ENCODE assay signal across 18 cellular contexts in genomic region chr15:101376615-101377395, GRCh38.
DNase-seq lines count a peak whose midpoint lies in the region; ATAC-seq, FAIRE-seq and TF ChIP-seq lines count a peak whose summit lies in the region.
"Had no signal": no experiment of that assay in that cellular context is flagged by ENCODE, and none has a peak within 500 bp of the region (broad histone marks: within the 10 kb centered on the region; RNA-seq: fewer than 3 reads in every experiment).

No MANE protein-coding gene starts in this region.

- H3K27ac Mint-ChIP-seq in activated CD8-positive, alpha-beta T cell treated with anti-CD3 and anti-CD28 coated beads, Interleukin-2, amount 10 ng/mL, durations not matched to agents 7 days and 5 days, result peak overlapping the region; percentile 60
- H3K27ac Mint-ChIP-seq in activated CD4-positive, alpha-beta T cell treated with anti-CD3 and anti-CD28 coated beads, Interleukin-2, amount 10 ng/mL, durations not matched to agents 24 days and 14 days, result no peak overlapping the region
- no peak overlapping the region for H3K27ac Mint-ChIP-seq in endodermal cell
- peak overlapping the region in 1 of 7 donors; percentile 47 for H3K27ac Mint-ChIP-seq in CD4-positive, alpha-beta memory T cell
- H3K27ac Mint-ChIP-seq: CD8-positive, alpha-beta memory T cell; HFFc6 had no signal

- CTCF ChIA-PET in activated CD8-positive, alpha-beta T cell treated with anti-CD3 and anti-CD28 coated beads, Interleukin-2, amount 10 ng/mL, durations not matched to agents 7 days and 5 days (lab: Charles Lee), result no interaction called here
- CTCF ChIA-PET in HepG2 (lab: Yijun Ruan, JAX; ENCODE audit: low intra/inter-chr PET ratio, low total read pairs), result no interaction called here
- CTCF ChIA-PET in CD4-positive, alpha-beta memory T cell (lab: Charles Lee; ENCODE audit: partially characterized antibody), result no interaction called here

- ATAC-seq in activated CD8-positive, alpha-beta T cell treated with anti-CD3 and anti-CD28 coated beads, Interleukin-2, amount 10 ng/mL, durations not matched to agents 7 days and 5 days, result peak; percentile 73
- ATAC-seq in HepG2, result no peak
- ATAC-seq: Panc1 had no signal

- H3K27me3 ChIP-seq in HepG2 (ENCODE audit: control insufficient read depth in 1 of 2, insufficient read depth in 2 of 2, low read length in 2 of 2) (no peaks in the 10 kb centered on the region), osteoblast (ENCODE audit: insufficient read depth, low read length) (no peaks in the 10 kb centered on the region), endodermal cell (ENCODE audit: control insufficient read depth, insufficient read depth, low read length, poor library complexity, severe bottlenecking) (no peaks in the 10 kb centered on the region)
- no peaks in the 10 kb centered on the region for H3K27me3 ChIP-seq in CD4-positive, alpha-beta memory T cell (ENCODE audit: insufficient read depth, low read length)
- H3K27me3 ChIP-seq: BE2C had no signal

- DNase-seq in activated gamma-delta T cell treated with Interleukin-2 at 50 U/mL for 16 hours (peak; percentile 14), activated gamma-delta T cell (lab: John Stamatoyannopoulos, UW) (no peak), HepG2 (ENCODE audit: low spot score) (no peak), osteoblast (ENCODE audit: insufficient read length, low spot score, missing footprints) (peak; percentile 76), endodermal cell (no peak)
- DNase-seq in activated CD8-positive, alpha-beta T cell treated with anti-CD3 and anti-CD28 coated beads, Interleukin-2, amount 10 ng/mL, durations not matched to agents 7 days and 5 days, result peak; percentile 46
- DNase-seq in activated CD4-positive, alpha-beta T cell treated with anti-CD3 and anti-CD28 coated beads, Interleukin-2, amount 10 ng/mL, durations not matched to agents 24 days and 14 days, result no peak
- DNase-seq in CD4-positive, alpha-beta memory T cell, result no peak
- DNase-seq: BE2C, DMS79, H7, HFFc6, KG1, MV-4-11, NCI-H1694 treated with DMSO at 0.1 percent for 48 hours had no signal

- no peak for FAIRE-seq in HepG2 (lab: Jason Lieb, UNC)
- FAIRE-seq: A204.1 had no signal

- BruUV-seq in HepG2 (replicated peaks; lab: Mats Ljungman, UMichigan), result no TSS peak

- H4K20me1 ChIP-seq in HepG2 (ENCODE audit: insufficient read depth, low read length), result no peaks in the 10 kb centered on the region
- H4K20me1 ChIP-seq in osteoblast (ENCODE audit: insufficient read depth, low read length), result no peaks in the 10 kb centered on the region

- in situ Hi-C loops in HepG2 (cut with HindIII; ENCODE audit: extremely low pct_ligation_motif_present, low pct_unique_long_range_greater_than_20kb), result no loop called here

- no peaks in the 10 kb centered on the region for H3K36me3 Mint-ChIP-seq in activated CD8-positive, alpha-beta T cell treated with anti-CD3 and anti-CD28 coated beads, Interleukin-2, amount 10 ng/mL, durations not matched to agents 7 days and 5 days (ENCODE audit: low read depth)
- no peaks in the 10 kb centered on the region for H3K36me3 Mint-ChIP-seq in activated CD4-positive, alpha-beta T cell treated with anti-CD3 and anti-CD28 coated beads, Interleukin-2, amount 10 ng/mL, durations not matched to agents 24 days and 14 days (ENCODE audit: low read depth)
- H3K36me3 Mint-ChIP-seq in endodermal cell (ENCODE audit: low read depth), result no peaks in the 10 kb centered on the region
- H3K36me3 Mint-ChIP-seq in CD4-positive, alpha-beta memory T cell, result no peaks in the 10 kb centered on the region
- H3K36me3 Mint-ChIP-seq: CD8-positive, alpha-beta memory T cell had no signal

- no peak for TF ChIP-seq RAD21 in HepG2 (CRISPR knock-in tag; IDR thresholded peaks at IDR 0.05)

- no peaks in the 10 kb centered on the region for H3K79me2 ChIP-seq in HepG2 (ENCODE audit: insufficient read depth, low read length)
- H3K79me2 ChIP-seq in osteoblast (ENCODE audit: insufficient read depth, low read length), result no peaks in the 10 kb centered on the region

- TF ChIP-seq CTCF in HepG2 (CRISPR knock-in tag; IDR thresholded peaks at IDR 0.05), result no peak
- no peak for TF ChIP-seq CTCF in osteoblast (IDR thresholded peaks at IDR 0.05; ENCODE audit: extremely low read depth, low read depth, low read length)
- TF ChIP-seq CTCF in endodermal cell (conservative IDR thresholded peaks at IDR 0.05), result no peak

- peaks cover 27% of the 10 kb centered on the region for H3K4me1 Mint-ChIP-seq in activated CD8-positive, alpha-beta T cell treated with anti-CD3 and anti-CD28 coated beads, Interleukin-2, amount 10 ng/mL, durations not matched to agents 7 days and 5 days (ENCODE audit: low read depth)
- H3K4me1 Mint-ChIP-seq in activated CD4-positive, alpha-beta T cell treated with anti-CD3 and anti-CD28 coated beads, Interleukin-2, amount 10 ng/mL, durations not matched to agents 24 days and 14 days, result no peaks in the 10 kb centered on the region
- H3K4me1 Mint-ChIP-seq in endodermal cell, result peaks cover 27% of the 10 kb centered on the region
- H3K4me1 Mint-ChIP-seq in CD4-positive, alpha-beta memory T cell, result peaks cover 0 to 3% (median under 1%) of the 10 kb centered on the region in 4 donors

- intact Hi-C loops in HepG2 (cut with micrococcal nuclease; ENCODE audit: unreplicated experiment), result no loop called here
- intact Hi-C loops in activated CD4-positive, alpha-beta T cell treated with anti-CD3 and anti-CD28 coated beads, Interleukin-2, amount 10 ng/mL, durations not matched to agents 24 days and 14 days (cut with micrococcal nuclease), result no loop called here
- intact Hi-C loops in CD4-positive, alpha-beta memory T cell (cut with micrococcal nuclease), result no loop called here

- H3K27me3 Mint-ChIP-seq in activated CD8-positive, alpha-beta T cell treated with anti-CD3 and anti-CD28 coated beads, Interleukin-2, amount 10 ng/mL, durations not matched to agents 7 days and 5 days (ENCODE audit: low read depth), result peaks cover 7% of the 10 kb centered on the region
- peaks cover 13% of the 10 kb centered on the region for H3K27me3 Mint-ChIP-seq in activated CD4-positive, alpha-beta T cell treated with anti-CD3 and anti-CD28 coated beads, Interleukin-2, amount 10 ng/mL, durations not matched to agents 24 days and 14 days
- H3K27me3 Mint-ChIP-seq in endodermal cell (ENCODE audit: insufficient read depth), result peaks cover 2% of the 10 kb centered on the region
- H3K27me3 Mint-ChIP-seq in CD4-positive, alpha-beta memory T cell, result peaks cover 4 to 7% of the 10 kb centered on the region in 2 donors

- no peak overlapping the region for H2AFZ ChIP-seq in HepG2 (ENCODE audit: low read length)
- H2AFZ ChIP-seq in osteoblast (ENCODE audit: low read length), result no peak overlapping the region

- TF ChIP-seq POLR2A in HepG2 (IDR thresholded peaks at IDR 0.05; ENCODE audit: insufficient read depth in 1 of 2, low read depth in 2 of 2, low read length in 2 of 2), result no peak

- H3K9me3 ChIP-seq in HepG2 (ENCODE audit: low read length) (no peaks in the 10 kb centered on the region), osteoblast (ENCODE audit: low read depth, low read length) (no peaks in the 10 kb centered on the region), endodermal cell (ENCODE audit: control insufficient read depth, low read length) (no peaks in the 10 kb centered on the region)
- H3K9me3 ChIP-seq in CD4-positive, alpha-beta memory T cell (ENCODE audit: control insufficient read depth in 1 of 2, low read length in 2 of 2), result no peaks in the 10 kb centered on the region
- H3K9me3 ChIP-seq: BE2C had no signal

- POLR2A ChIA-PET in activated CD8-positive, alpha-beta T cell treated with anti-CD3 and anti-CD28 coated beads, Interleukin-2, amount 10 ng/mL, durations not matched to agents 7 days and 5 days (lab: Charles Lee), result no interaction called here
- POLR2A ChIA-PET in HepG2 (lab: Yijun Ruan, JAX), result no interaction called here
- POLR2A ChIA-PET in CD4-positive, alpha-beta memory T cell (lab: Charles Lee; ENCODE audit: partially characterized antibody), result no interaction called here

- H3K4me3 Mint-ChIP-seq in activated CD8-positive, alpha-beta T cell treated with anti-CD3 and anti-CD28 coated beads, Interleukin-2, amount 10 ng/mL, durations not matched to agents 7 days and 5 days, result no peak overlapping the region
- no peak overlapping the region for H3K4me3 Mint-ChIP-seq in activated CD4-positive, alpha-beta T cell treated with anti-CD3 and anti-CD28 coated beads, Interleukin-2, amount 10 ng/mL, durations not matched to agents 24 days and 14 days
- no peak overlapping the region for H3K4me3 Mint-ChIP-seq in endodermal cell
- no peak overlapping the region for H3K4me3 Mint-ChIP-seq in CD4-positive, alpha-beta memory T cell
- H3K4me3 Mint-ChIP-seq: HFFc6 had no signal

- no peaks in the 10 kb centered on the region for H3K9me3 Mint-ChIP-seq in activated CD8-positive, alpha-beta T cell treated with anti-CD3 and anti-CD28 coated beads, Interleukin-2, amount 10 ng/mL, durations not matched to agents 7 days and 5 days (ENCODE audit: insufficient read depth)
- H3K9me3 Mint-ChIP-seq in activated CD4-positive, alpha-beta T cell treated with anti-CD3 and anti-CD28 coated beads, Interleukin-2, amount 10 ng/mL, durations not matched to agents 24 days and 14 days, result no peaks in the 10 kb centered on the region
- H3K9me3 Mint-ChIP-seq in endodermal cell, result no peaks in the 10 kb centered on the region
- H3K9me3 Mint-ChIP-seq in CD4-positive, alpha-beta memory T cell, result no peaks in the 10 kb centered on the region
- H3K9me3 Mint-ChIP-seq: CD8-positive, alpha-beta memory T cell; HFFc6 had no signal

- H3K4me3 ChIP-seq in HepG2 (replicated peaks in 1 of 3; ENCODE audit: insufficient read depth in 1 of 3, low read depth in 2 of 3, low read length in 3 of 3), result no peak overlapping the region
- no peak overlapping the region for H3K4me3 ChIP-seq in osteoblast (ENCODE audit: insufficient read depth, low read length)
- no peak overlapping the region for H3K4me3 ChIP-seq in endodermal cell (ENCODE audit: low read length)
- H3K4me3 ChIP-seq in CD4-positive, alpha-beta memory T cell (ENCODE audit: low read length in 2 of 2), result no peak overlapping the region

- WGBS in HepG2 (ENCODE audit: low lambda C conversion rate), result 95% methylated on average over 11 of the region's 14 CpGs
- WGBS in endodermal cell (ENCODE audit: insufficient coverage in 1 of 2, insufficient read length in 1 of 2), 2 experiments, result 91 to 100% methylated on average over 7 to 14 of the region's 14 CpGs

- TF ChIP-seq EP300 in HepG2 (IDR thresholded peaks at IDR 0.05; ENCODE audit: low read depth in 2 of 2, low read length in 2 of 2) (no peak), HepG2 (CRISPR knock-in tag; IDR thresholded peaks at IDR 0.05; ENCODE audit: borderline replicate concordance) (no peak)

- H3K27ac ChIP-seq in HepG2 (ENCODE audit: extremely low read length, insufficient read depth, low read length) (no peak overlapping the region), osteoblast (ENCODE audit: low read depth, low read length) (no peak overlapping the region), endodermal cell (ENCODE audit: low read depth, low read length) (no peak overlapping the region)
- no peak overlapping the region for H3K27ac ChIP-seq in CD4-positive, alpha-beta memory T cell (ENCODE audit: low read depth, low read length)

- H3K36me3 ChIP-seq in HepG2 (replicated peaks in 1 of 2; ENCODE audit: control insufficient read depth in 1 of 2, insufficient read depth in 2 of 2, low read length in 2 of 2) (peaks cover 18 to 31% of the 10 kb centered on the region in 2 experiments; a peak in 4 of 5 replicates), osteoblast (ENCODE audit: insufficient read depth, low read length) (no peaks in the 10 kb centered on the region), endodermal cell (ENCODE audit: control insufficient read depth, insufficient read depth, low read length) (no peaks in the 10 kb centered on the region)
- H3K36me3 ChIP-seq in CD4-positive, alpha-beta memory T cell (ENCODE audit: insufficient read depth, low read length), result no peaks in the 10 kb centered on the region
- H3K36me3 ChIP-seq: BE2C had no signal

- H3K4me2 ChIP-seq in HepG2 (ENCODE audit: low read depth, low read length) (no peak overlapping the region), osteoblast (ENCODE audit: insufficient read depth, low read length) (no peak overlapping the region)

- H3K9ac ChIP-seq in HepG2 (ENCODE audit: insufficient read depth, low read depth, low read length), result no peak overlapping the region
- H3K9ac ChIP-seq in endodermal cell (ENCODE audit: extremely low read depth, low read length, poor library complexity, severe bottlenecking), result no peak overlapping the region

- no peaks in the 10 kb centered on the region for H3K4me1 ChIP-seq in HepG2 (ENCODE audit: insufficient read depth, low read length)
- H3K4me1 ChIP-seq in osteoblast (ENCODE audit: insufficient read depth, low read length), result no peaks in the 10 kb centered on the region
- H3K4me1 ChIP-seq in endodermal cell (ENCODE audit: control insufficient read depth, insufficient read depth, low read length), result peaks cover 16% of the 10 kb centered on the region
- no peaks in the 10 kb centered on the region for H3K4me1 ChIP-seq in CD4-positive, alpha-beta memory T cell (ENCODE audit: insufficient read depth, low read length)
- H3K4me1 ChIP-seq: BE2C had no signal

Comparison
In these comparisons a context has a peak if more than half of its experiments do, and no peak if none do; other contexts are left out.
1. DNase-seq: peak in activated gamma-delta T cell treated with Interleukin-2 at 50 U/mL for 16 hours (single experiment), activated CD8-positive, alpha-beta T cell treated with anti-CD3 and anti-CD28 coated beads, Interleukin-2, amount 10 ng/mL, durations not matched to agents 7 days and 5 days (single experiment) and osteoblast (single experiment); none in activated gamma-delta T cell (single experiment), HepG2 (single experiment), activated CD4-positive, alpha-beta T cell treated with anti-CD3 and anti-CD28 coated beads, Interleukin-2, amount 10 ng/mL, durations not matched to agents 24 days and 14 days (single experiment), endodermal cell (single experiment) and CD4-positive, alpha-beta memory T cell (0 of 5).